In genomic region chr2:132911726-132912724, GRCh38 we compare ENCODE assay signal across 14 cellular contexts.
A peak's percentile ranks its signal among the peaks of the same experiment; 100 is the strongest.
DNase-seq lines count a peak whose midpoint lies in the region; ATAC-seq and TF ChIP-seq lines count a peak whose summit lies in the region.
"Had no signal": no experiment of that assay in that cellular context is flagged by ENCODE, and none has a peak within 500 bp of the region (broad histone marks: within the 10 kb centered on the region; RNA-seq: fewer than 3 reads in every experiment).

No MANE protein-coding gene starts in this region.

- H3K36me3 Mint-ChIP-seq in GM23338 (ENCODE audit: low read depth): 0 out of 3 replicates have a peak, but pooled peaks cover 3% of the 10 kb centered on the region
- H3K36me3 Mint-ChIP-seq in glutamatergic neuron (ENCODE audit: unreplicated experiment): no peaks in the 10 kb centered on the region
- H3K36me3 Mint-ChIP-seq in progenitor cell of endocrine pancreas (ENCODE audit: insufficient read depth): no peaks in the 10 kb centered on the region
- H3K36me3 Mint-ChIP-seq: immature natural killer cell, natural killer cell had no signal

- H3K9me3 Mint-ChIP-seq in GM23338: peaks cover 4% of the 10 kb centered on the region; the same call in 1 of the 3 replicates
- no peaks in the 10 kb centered on the region for H3K9me3 Mint-ChIP-seq in glutamatergic neuron (ENCODE audit: unreplicated experiment)
- H3K9me3 Mint-ChIP-seq in progenitor cell of endocrine pancreas (ENCODE audit: low read depth): no peaks in the 10 kb centered on the region

- no peaks in the 10 kb centered on the region for H3K36me3 ChIP-seq in GM23338 (ENCODE audit: insufficient read depth)
- H3K36me3 ChIP-seq: tibial nerve had no signal

- no peaks in the 10 kb centered on the region for H4K20me1 ChIP-seq in GM23338 (replicated peaks; ENCODE audit: insufficient read depth)

- TF ChIP-seq CTCF in GM23338 (conservative IDR thresholded peaks at IDR 0.05; ENCODE audit: low read depth in 2 of 2) (peak; percentile 33 to 58; a peak in 3 of 4 replicates), glutamatergic neuron (IDR thresholded peaks at IDR 0.05; ENCODE audit: partially characterized antibody, unreplicated experiment) (no peak), progenitor cell of endocrine pancreas (IDR thresholded peaks at IDR 0.05; ENCODE audit: unreplicated experiment) (peak; percentile 21), dorsolateral prefrontal cortex (IDR thresholded peaks at IDR 0.05 in 54 of 56, conservative IDR thresholded peaks at IDR 0.05 in 2 of 56; ENCODE audit: low read depth in 1 of 56, partially characterized antibody in 56 of 56) (peak in 5 of 56 donors; percentile 10 to 24 (median 15))

- H3K79me2 ChIP-seq in GM23338 (replicated peaks; ENCODE audit: insufficient read depth): no peaks in the 10 kb centered on the region

- H3K9me2 ChIP-seq in GM23338 (ENCODE audit: insufficient read depth): no peaks in the 10 kb centered on the region; the same call in 1 of the 2 replicates

- H3K4me3 Mint-ChIP-seq in GM23338 (no peak overlapping the region), glutamatergic neuron (ENCODE audit: unreplicated experiment) (no peak overlapping the region), progenitor cell of endocrine pancreas (ENCODE audit: low read depth) (no peak overlapping the region)
- H3K4me3 Mint-ChIP-seq: activated B cell treated with CpG ODN at 0.5 μM for 24 hours, immature natural killer cell, natural killer cell had no signal

- no peak overlapping the region for H3K4me2 ChIP-seq in GM23338

- H3K27ac Mint-ChIP-seq in GM23338 (no peak overlapping the region; the same call in 1 of the 2 replicates), glutamatergic neuron (ENCODE audit: unreplicated experiment) (no peak overlapping the region), progenitor cell of endocrine pancreas (no peak overlapping the region)
- H3K27ac Mint-ChIP-seq: activated B cell treated with CpG ODN at 0.5 μM for 24 hours, immature natural killer cell, natural killer cell had no signal

- DNase-seq in GM23338 (ENCODE audit: low spot score) (peak; percentile 47), glutamatergic neuron (peak; percentile 42), progenitor cell of endocrine pancreas (ENCODE audit: low spot score, unreplicated experiment) (no peak), NCI-H524 treated with DMSO at 0.1 percent for 48 hours (lab: John Stamatoyannopoulos, UW) (no peak), dorsolateral prefrontal cortex (no peak), SHP77 (lab: John Stamatoyannopoulos, UW) (no peak)
- DNase-seq: activated B cell treated with CpG ODN at 0.5 μM for 24 hours, immature natural killer cell, MV-4-11, natural killer cell had no signal

- H3F3A ChIP-seq in GM23338 (replicated peaks; ENCODE audit: low read depth): no peaks in the 10 kb centered on the region

- H3K4me3 ChIP-seq in GM23338 (no peak overlapping the region), dorsolateral prefrontal cortex (no peak overlapping the region)
- H3K4me3 ChIP-seq: body of pancreas, tibial nerve had no signal

- peak overlapping the region; percentile 16; the same call in 1 of the 2 replicates for H2AFZ ChIP-seq in GM23338

- H3K27ac ChIP-seq in GM23338 (ENCODE audit: low read depth) (no peak overlapping the region), dorsolateral prefrontal cortex (no peak overlapping the region)
- H3K27ac ChIP-seq: body of pancreas, tibial nerve had no signal

- intact Hi-C loops in dorsolateral prefrontal cortex (cut with DNase I): no loop called here

- H3K4me1 Mint-ChIP-seq in GM23338 (peaks cover 7% of the 10 kb centered on the region; the same call in 2 of the 3 replicates), glutamatergic neuron (ENCODE audit: low read depth, unreplicated experiment) (peaks cover 8% of the 10 kb centered on the region), progenitor cell of endocrine pancreas (ENCODE audit: low read depth) (peaks cover 1% of the 10 kb centered on the region)
- H3K4me1 Mint-ChIP-seq: activated B cell treated with CpG ODN at 0.5 μM for 24 hours, immature natural killer cell, natural killer cell had no signal

- no peaks in the 10 kb centered on the region; the same call in 1 of the 2 replicates for H3K4me1 ChIP-seq in GM23338 (ENCODE audit: insufficient read depth)
- H3K4me1 ChIP-seq: body of pancreas, tibial nerve had no signal

- ATAC-seq in GM23338 (peak; percentile 98), SK-N-SH treated with all-trans-retinoic acid at 6 μM for 48 hours (peak; percentile 88), GM21390 (IDR thresholded peaks at IDR 0.05; ENCODE audit: unreplicated experiment) (no peak)
- ATAC-seq: body of pancreas, natural killer cell had no signal

- peaks cover 1% of the 10 kb centered on the region for H3K27me3 Mint-ChIP-seq in GM23338 (ENCODE audit: insufficient read depth, low read depth, poor library complexity)
- no peaks in the 10 kb centered on the region for H3K27me3 Mint-ChIP-seq in glutamatergic neuron (ENCODE audit: unreplicated experiment)
- H3K27me3 Mint-ChIP-seq in progenitor cell of endocrine pancreas: no peaks in the 10 kb centered on the region
- H3K27me3 Mint-ChIP-seq: activated B cell treated with CpG ODN at 0.5 μM for 24 hours had no signal

- H3K27me3 ChIP-seq in GM23338 (ENCODE audit: insufficient read depth): no peaks in the 10 kb centered on the region
- H3K27me3 ChIP-seq in dorsolateral prefrontal cortex: no peaks in the 10 kb centered on the region
- H3K27me3 ChIP-seq: body of pancreas, tibial nerve had no signal

TF ChIP-seq in GM23338, 12 proteins besides CTCF, POLR2A, EP300 and RAD21 (continues in another document):
- TF ChIP-seq CREB1 (CRISPR knock-in tag; IDR thresholded peaks at IDR 0.05; ENCODE audit: low read depth) (no peak), POLR2AphosphoS5 (IDR thresholded peaks at IDR 0.05; ENCODE audit: low read depth) (no peak), JUNB (IDR thresholded peaks at IDR 0.05; ENCODE audit: unreplicated experiment) (no peak), EZH2phosphoT487 (IDR thresholded peaks at IDR 0.05; ENCODE audit: unreplicated experiment) (no peak), EZH2 (IDR thresholded peaks at IDR 0.05; ENCODE audit: low read depth, unreplicated experiment) (no peak), STAT1 (IDR thresholded peaks at IDR 0.05; ENCODE audit: unreplicated experiment) (no peak), ETS1 (IDR thresholded peaks at IDR 0.05) (no peak)

TF ChIP-seq in SK-N-SH treated with all-trans-retinoic acid at 6 μM for 48 hours, 23 proteins besides CTCF, POLR2A, EP300 and RAD21:
- TF ChIP-seq CREB5 (CRISPR knock-in tag; IDR thresholded peaks at IDR 0.05; ENCODE audit: low read depth) (no peak), POU6F1 (CRISPR knock-in tag; IDR thresholded peaks at IDR 0.05; ENCODE audit: borderline replicate concordance, low read depth) (no peak), GLIS3 (CRISPR knock-in tag; IDR thresholded peaks at IDR 0.05) (no peak), ZNF70 (CRISPR knock-in tag; IDR thresholded peaks at IDR 0.05) (no peak), ZC3H10 (CRISPR knock-in tag; IDR thresholded peaks at IDR 0.05) (no peak), TOX (CRISPR knock-in tag; IDR thresholded peaks at IDR 0.05; ENCODE audit: borderline replicate concordance) (no peak), CSDC2 (CRISPR knock-in tag; IDR thresholded peaks at IDR 0.05) (no peak), TCF4 (CRISPR knock-in tag; IDR thresholded peaks at IDR 0.05; ENCODE audit: borderline replicate concordance) (no peak), BACH2 (CRISPR knock-in tag; IDR thresholded peaks at IDR 0.05; ENCODE audit: borderline replicate concordance) (no peak), OSR1 (CRISPR knock-in tag; IDR thresholded peaks at IDR 0.05) (no peak), CSRNP3 (CRISPR knock-in tag; IDR thresholded peaks at IDR 0.05) (no peak), RARB (CRISPR knock-in tag; IDR thresholded peaks at IDR 0.05) (no peak)

Comparison
In these comparisons a context has a peak if more than half of its experiments do, and no peak if none do; other contexts are left out.
1. DNase-seq: peak in GM23338 (single experiment) and glutamatergic neuron (single experiment); none in progenitor cell of endocrine pancreas (single experiment), NCI-H524 treated with DMSO at 0.1 percent for 48 hours (single experiment), dorsolateral prefrontal cortex (0 of 10) and SHP77 (0 of 2).